In the genomic region with DNA sequence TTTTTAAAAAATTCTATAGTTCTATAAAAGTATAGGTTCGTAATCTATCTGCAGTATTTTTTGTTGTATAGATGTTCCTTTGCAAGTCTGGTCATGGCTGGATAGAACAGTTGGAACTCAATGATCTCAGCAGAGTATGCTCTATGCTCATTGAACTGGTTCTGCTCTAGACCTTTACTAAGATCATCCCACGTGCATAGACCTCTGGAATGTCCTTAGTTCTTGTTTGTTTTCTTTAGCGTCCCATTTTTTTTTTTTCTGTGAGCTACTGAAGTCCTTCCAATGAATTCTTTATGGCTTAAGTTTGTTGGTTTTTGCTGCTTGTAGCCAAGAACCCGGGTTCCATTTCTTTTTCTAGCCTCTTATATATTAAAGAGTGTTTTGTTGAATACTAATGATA, we compare ENCODE assay signal across 29 cellular contexts. TPM values are rescaled to one million over a fixed set of nuclear protein-coding genes. Genes with fewer than 3 reads are reported as not detected.
A peak's percentile ranks its signal among the peaks of the same experiment; 100 is the strongest.
DNase-seq lines count a peak whose midpoint lies in the region; ATAC-seq, FAIRE-seq and TF ChIP-seq lines count a peak whose summit lies in the region.
"Had no signal": no experiment of that assay in that cellular context is flagged by ENCODE, and none has a peak within 500 bp of the region (broad histone marks: within the 10 kb centered on the region; RNA-seq: fewer than 3 reads in every experiment).

No MANE protein-coding gene starts in this region.

- DNase-seq in H54 (ENCODE audit: insufficient read length, low spot score): no peak
- DNase-seq in fibroblast of pulmonary artery (ENCODE audit: low read depth): peak; percentile 16
- peak; percentile 37 for DNase-seq in skeletal muscle cell (ENCODE audit: low read depth)
- no peak for DNase-seq in Calu3
- DNase-seq in RKO (ENCODE audit: low spot score): no peak
- DNase-seq in effector memory CD4-positive, alpha-beta T cell: no peak
- DNase-seq: activated CD4-positive, alpha-beta T cell treated with anti-CD3 and anti-CD28 coated beads, Interleukin-2, amount 50 U/mL, for 4 hours; activated CD8-positive, alpha-beta memory T cell treated with anti-CD3 and anti-CD28 coated beads, Interleukin-2, amount 50 U/mL, for 4 hours; endodermal cell; GF-D8; immature natural killer cell; NCI-H1694; NCI-H2171 treated with DMSO at 0.1 percent for 48 hours; NCI-H526 treated with DMSO at 0.1 percent for 48 hours; RPMI8226; SK-N-SH; small intestine; stimulated activated CD4-positive, alpha-beta T cell treated with anti-CD3 and anti-CD28 coated beads, Interleukin-4, amount 100 ng/mL, for 1 hour; stimulated activated naive CD4-positive, alpha-beta T cell treated with Interleukin-2 at 50 U/mL for 16 hours had no signal

- H3K4me3 Mint-ChIP-seq in Calu3 (ENCODE audit: low read depth, unreplicated experiment): no peak overlapping the region
- H3K4me3 Mint-ChIP-seq: activated naive CD8-positive, alpha-beta T cell; endodermal cell; T-helper 2 cell treated with Interferon-gamma antibody and Interleukin-4, amounts not matched to agents 5 μg/mL and 100 μg/mL, for 36 hours; WTC11 had no signal

- no TSS peak for BruUV-seq in Calu3 (replicated peaks; lab: Mats Ljungman, UMichigan)

- H3K36me3 ChIP-seq in effector memory CD4-positive, alpha-beta T cell (ENCODE audit: control insufficient read depth, insufficient read depth, low read length): no peaks in the 10 kb centered on the region
- H3K36me3 ChIP-seq: thoracic aorta had no signal

- no peak for TF ChIP-seq POLR2A in H54 (IDR thresholded peaks at IDR 0.05; ENCODE audit: low read depth, low read length)

- H3K9me3 Mint-ChIP-seq in Calu3 (ENCODE audit: low read depth, unreplicated experiment): no peaks in the 10 kb centered on the region
- H3K9me3 Mint-ChIP-seq: activated T-helper 2 cell treated with anti-CD3 and anti-CD28 coated beads, Interferon-gamma antibody, Interleukin-2, Interleukin-4, amounts not matched to agents 10 μg/mL and 5 μg/mL and 100 μg/mL, durations not matched to agents 14 hours and 24 hours and 36 hours; endodermal cell; immature natural killer cell; T-helper 2 cell treated with Interferon-gamma antibody and Interleukin-4, amounts not matched to agents 5 μg/mL and 100 μg/mL, for 36 hours; WTC11 had no signal

- H3K4me1 Mint-ChIP-seq in Calu3 (ENCODE audit: low read depth, unreplicated experiment): peaks cover 12% of the 10 kb centered on the region

- H3K27ac ChIP-seq in VCaP: peak overlapping the region; percentile 20; the same call in 1 of the 2 replicates
- no peak overlapping the region for H3K27ac ChIP-seq in effector memory CD4-positive, alpha-beta T cell (ENCODE audit: insufficient read depth, low read length, poor library complexity, severe bottlenecking)
- H3K27ac ChIP-seq: coronary artery, parathyroid adenoma, thoracic aorta had no signal

- H3K36me3 Mint-ChIP-seq in Calu3 (ENCODE audit: insufficient read depth, unreplicated experiment): peaks cover 18% of the 10 kb centered on the region
- H3K36me3 Mint-ChIP-seq: immature natural killer cell, WTC11 had no signal

- H3K4me3 ChIP-seq in fibroblast of pulmonary artery (replicated peaks; ENCODE audit: low read depth, low read length) (no peak overlapping the region), skeletal muscle cell (ENCODE audit: low read depth, low read length) (no peak overlapping the region)
- H3K4me3 ChIP-seq in effector memory CD4-positive, alpha-beta T cell (ENCODE audit: insufficient read depth, low read depth, low read length, poor library complexity, severe bottlenecking): no peak overlapping the region
- H3K4me3 ChIP-seq: coronary artery, thoracic aorta had no signal

- TF ChIP-seq CTCF in VCaP (conservative IDR thresholded peaks at IDR 0.05) (no peak), fibroblast of pulmonary artery (IDR thresholded peaks at IDR 0.05; ENCODE audit: low read length, missing control alignments) (no peak), Calu3 (IDR thresholded peaks at IDR 0.05; ENCODE audit: unreplicated experiment) (no peak)

- H3K9me3 ChIP-seq in effector memory CD4-positive, alpha-beta T cell (ENCODE audit: control insufficient read depth, low read length): no peaks in the 10 kb centered on the region
- H3K9me3 ChIP-seq: SK-N-SH, thoracic aorta had no signal

- intact Hi-C loops in Calu3 (cut with micrococcal nuclease; ENCODE audit: unreplicated experiment): loop anchor here (10.0 kb wide), 1 partner anchor 63 kb away; no protein-coding TSS in a partner anchor

- FAIRE-seq in H54 (lab: Jason Lieb, UNC): peak; percentile 84
- FAIRE-seq: small intestine had no signal

- peaks cover 5% of the 10 kb centered on the region for H3K4me1 ChIP-seq in effector memory CD4-positive, alpha-beta T cell (ENCODE audit: control insufficient read depth, insufficient read depth, low read length, poor library complexity, severe bottlenecking)
- H3K4me1 ChIP-seq: parathyroid adenoma had no signal

- CTCF ChIA-PET in Calu3 (lab: Charles Lee): no interaction called here

- H3K27me3 ChIP-seq in effector memory CD4-positive, alpha-beta T cell (replicated peaks; ENCODE audit: control insufficient read depth, insufficient read depth, low read length, poor library complexity, severe bottlenecking): no peaks in the 10 kb centered on the region

- H3K27ac Mint-ChIP-seq in Calu3 (ENCODE audit: unreplicated experiment): no peak overlapping the region
- H3K27ac Mint-ChIP-seq: activated naive CD8-positive, alpha-beta T cell; activated T-helper 2 cell treated with anti-CD3 and anti-CD28 coated beads, Interferon-gamma antibody, Interleukin-2, Interleukin-4, amounts not matched to agents 10 μg/mL and 5 μg/mL and 100 μg/mL, durations not matched to agents 14 hours and 24 hours and 36 hours; endodermal cell; immature natural killer cell; T-helper 2 cell treated with Interferon-gamma antibody and Interleukin-4, amounts not matched to agents 5 μg/mL and 100 μg/mL, for 36 hours; WTC11 had no signal

- H3K27me3 Mint-ChIP-seq in Calu3 (ENCODE audit: unreplicated experiment): no peaks in the 10 kb centered on the region

- no peak for ATAC-seq in HG03378 (IDR thresholded peaks at IDR 0.05; ENCODE audit: unreplicated experiment)
- ATAC-seq: WTC11 had no signal

RNA-seq across cellular contexts. Expression of gene TMEM38B, which starts 3.5 kb away (rescaled TPM):
- 14.5 and 15.4 TPM in 2 replicates for total RNA-seq in Calu3 (2022)

RNA-seq across cellular contexts. Expression of gene TAL2, which starts 35.6 kb away (rescaled TPM):
- total RNA-seq in Calu3 (2022): not detected in 2 replicates
- total RNA-seq: activated T-helper 2 cell treated with anti-CD3 and anti-CD28 coated beads, Interferon-gamma antibody, Interleukin-2, Interleukin-4, amounts not matched to agents 10 μg/mL and 5 μg/mL and 100 μg/mL, durations not matched to agents 14 hours and 24 hours and 36 hours; mononuclear cell; thoracic aorta; WTC11 had no signal

Comparison
In these comparisons a context has a peak if more than half of its experiments do, and no peak if none do; other contexts are left out.
1. DNase-seq: peak in fibroblast of pulmonary artery (single experiment) and skeletal muscle cell (single experiment); none in H54 (single experiment), Calu3 (single experiment), RKO (single experiment) and effector memory CD4-positive, alpha-beta T cell (0 of 3).